21 cellular contexts compared by ENCODE assay signal in the genomic region with DNA sequence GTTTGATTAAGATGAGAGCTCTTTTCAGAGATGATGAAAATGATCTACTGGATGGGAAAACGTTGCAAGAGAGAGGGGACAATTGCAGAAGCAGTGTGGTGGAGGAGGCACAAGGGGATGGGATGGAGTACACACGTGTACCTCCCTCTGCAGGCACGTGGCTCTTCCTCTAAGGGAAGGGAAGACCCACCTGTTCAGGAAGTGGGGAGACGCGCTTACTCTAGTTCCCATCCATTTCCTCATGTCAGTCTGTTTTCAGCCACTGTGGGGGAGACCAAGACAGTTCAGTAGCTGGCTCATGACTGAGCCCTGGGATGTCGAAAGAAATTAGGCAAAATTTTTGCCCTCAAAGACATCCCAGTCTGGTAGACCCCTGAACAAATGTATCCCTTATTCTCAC.
"Had no signal": no experiment of that assay in that cellular context is flagged by ENCODE, and none has a peak within 500 bp of the region (broad histone marks: within the 10 kb centered on the region; RNA-seq: fewer than 3 reads in every experiment).

No MANE protein-coding gene starts in this region.

- H3K4me2 ChIP-seq: smooth muscle cell had no signal

- DNase-seq: cortex of kidney; effector memory CD8-positive, alpha-beta T cell; left ventricle myocardium superior; lower lobe of right lung; stimulated activated CD4-positive, alpha-beta T cell treated with anti-CD3 and anti-CD28 coated beads, Interleukin-12 subunit alpha, Interleukin-12 subunit beta, amount 100 ng/mL, for 4 hours; stimulated activated CD4-positive, alpha-beta T cell treated with anti-CD3 and anti-CD28 coated beads, Interleukin-1b, Interleukin-23, amount 100 ng/mL, for 48 hours; stimulated activated CD4-positive, alpha-beta T cell treated with anti-CD3 and anti-CD28 coated beads, Interleukin-4, amount 100 ng/mL, for 1 hour; stimulated activated CD8-positive, alpha-beta memory T cell treated with anti-CD3 and anti-CD28 coated beads, Interleukin-4, amount 100 ng/mL, for 48 hours; stimulated activated naive CD4-positive, alpha-beta T cell treated with Interleukin-2 at 50 U/mL for 16 hours; stomach; thyroid gland; trophoblast cell had no signal

- H3K27ac ChIP-seq: lower lobe of right lung, neutrophil, parathyroid adenoma, stomach, thyroid gland, vagina had no signal

- H3K4me3 ChIP-seq: lower lobe of right lung, smooth muscle cell, stomach, thyroid gland, vagina had no signal

- H3K79me2 ChIP-seq: parathyroid adenoma had no signal

- H3K4me1 ChIP-seq: parathyroid adenoma, stomach had no signal

- ATAC-seq: effector memory CD8-positive, alpha-beta T cell; left ventricle myocardium superior; lower lobe of right lung; natural killer cell treated with Interleukin-12 subunit alpha and Interleukin-12 subunit beta and Interleukin-15 and Interleukin-18, amount 100 ng/mL, for 72 hours; sciatic nerve had no signal

- H3K27me3 ChIP-seq: neutrophil, stomach, thyroid gland, vagina had no signal

- H3K9ac ChIP-seq: parathyroid adenoma had no signal

- FAIRE-seq: endometrium, frontal cortex, keratinocyte had no signal

- H3K9me3 ChIP-seq: lower lobe of right lung, neutrophil, stomach, thyroid gland, vagina had no signal

- H3K36me3 ChIP-seq: lower lobe of right lung, neutrophil, stomach, thyroid gland, vagina had no signal

- H2AFZ ChIP-seq: parathyroid adenoma had no signal
